9 cellular contexts compared by ENCODE assay signal in genomic region chr1:203512830-203513578, GRCh38. TPM values are rescaled to one million over a fixed set of nuclear protein-coding genes. Genes with fewer than 3 reads are reported as not detected.
A peak's percentile ranks its signal among the peaks of the same experiment; 100 is the strongest.
DNase-seq lines count a peak whose midpoint lies in the region; ATAC-seq lines count a peak whose summit lies in the region.
"Had no signal": no experiment of that assay in that cellular context is flagged by ENCODE, and none has a peak within 500 bp of the region (broad histone marks: within the 10 kb centered on the region; RNA-seq: fewer than 3 reads in every experiment).

No MANE protein-coding gene starts in this region.

- no peaks in the 10 kb centered on the region for H3K9me3 ChIP-seq in right cardiac atrium (ENCODE audit: control insufficient read depth, low read length)
- H3K9me3 ChIP-seq: right lobe of liver had no signal

- peaks cover 22% of the 10 kb centered on the region for H3K4me1 Mint-ChIP-seq in activated naive CD8-positive, alpha-beta T cell treated with anti-CD3 and anti-CD28 coated beads for 36 hours

- H3K27ac Mint-ChIP-seq in activated naive CD8-positive, alpha-beta T cell treated with anti-CD3 and anti-CD28 coated beads for 36 hours, result peak overlapping the region; percentile 80

- H3K27me3 Mint-ChIP-seq in activated naive CD8-positive, alpha-beta T cell treated with anti-CD3 and anti-CD28 coated beads for 36 hours, result no peaks in the 10 kb centered on the region

- H3K36me3 Mint-ChIP-seq in activated naive CD8-positive, alpha-beta T cell treated with anti-CD3 and anti-CD28 coated beads for 36 hours, result no peaks in the 10 kb centered on the region

- H3K4me1 ChIP-seq in right cardiac atrium (ENCODE audit: control insufficient read depth, insufficient read depth, low read length), result peaks cover 18% of the 10 kb centered on the region
- H3K4me1 ChIP-seq: right lobe of liver had no signal

- H3K9me3 Mint-ChIP-seq in activated naive CD8-positive, alpha-beta T cell treated with anti-CD3 and anti-CD28 coated beads for 36 hours, result no peaks in the 10 kb centered on the region

- peak overlapping the region; percentile 58 for H3K27ac ChIP-seq in right cardiac atrium (ENCODE audit: low read length)
- H3K27ac ChIP-seq: right lobe of liver had no signal

- intact Hi-C loops in right cardiac atrium (cut with DNase I), result no loop called here

- 50% methylated on average over 10 of the region's 10 CpGs for WGBS in right cardiac atrium

- ATAC-seq in right cardiac atrium (peak; percentile 9 to 78), GM19467 (IDR thresholded peaks at IDR 0.05; ENCODE audit: unreplicated experiment) (no peak)

- H3K4me3 Mint-ChIP-seq in activated naive CD8-positive, alpha-beta T cell treated with anti-CD3 and anti-CD28 coated beads for 36 hours, result no peak overlapping the region

- DNase-seq in EL (peak; percentile 97), NOMO-1 (lab: John Stamatoyannopoulos, UW; ENCODE audit: unreplicated experiment in 2 of 2) (peak; percentile 79 to 95), right cardiac atrium (peak in 1 of 3 donors; percentile 51), NCI-H510A (lab: John Stamatoyannopoulos, UW) (no peak), NCI-H524 treated with DMSO at 0.1 percent for 48 hours (lab: John Stamatoyannopoulos, UW) (no peak)
- DNase-seq in activated naive CD8-positive, alpha-beta T cell treated with anti-CD3 and anti-CD28 coated beads for 36 hours, result peak; percentile 32
- DNase-seq in stimulated activated CD4-positive, alpha-beta T cell treated with anti-CD3 and anti-CD28 coated beads, Interleukin-12 subunit alpha, Interleukin-12 subunit beta, amount 100 ng/mL, for 48 hours (ENCODE audit: low read depth in 2 of 3, low spot score in 1 of 3), result peak; percentile 38 to 54 (median 42)
- DNase-seq: right lobe of liver had no signal

- no peaks in the 10 kb centered on the region for H3K27me3 ChIP-seq in right cardiac atrium (ENCODE audit: control insufficient read depth, insufficient read depth)
- H3K27me3 ChIP-seq: right lobe of liver had no signal

- H3K4me3 ChIP-seq in right cardiac atrium (ENCODE audit: low read length), result no peak overlapping the region
- H3K4me3 ChIP-seq: right lobe of liver had no signal

RNA-seq across cellular contexts. Expression of gene OPTC, which starts 19.1 kb away (rescaled TPM):
- total RNA-seq in activated naive CD8-positive, alpha-beta T cell treated with anti-CD3 and anti-CD28 coated beads for 36 hours, result not detected
- total RNA-seq in right cardiac atrium, result not detected
- not detected for polyA plus RNA-seq in right cardiac atrium
- total RNA-seq: right lobe of liver had no signal

RNA-seq across cellular contexts. Expression of gene PRELP, which starts 37.4 kb away (rescaled TPM):
- not detected for total RNA-seq in activated naive CD8-positive, alpha-beta T cell treated with anti-CD3 and anti-CD28 coated beads for 36 hours
- 100 to 1,000 TPM in 1 of 4 donors, 10 to 100 TPM in 3; 43.9 to 109 (median 67.4) TPM for total RNA-seq in right cardiac atrium
- polyA plus RNA-seq in right cardiac atrium, result 61.9 TPM

Comparison
In these comparisons a context has a peak if more than half of its experiments do, and no peak if none do; other contexts are left out.
1. DNase-seq: peak in EL (single experiment), NOMO-1 (2 of 2), activated naive CD8-positive, alpha-beta T cell treated with anti-CD3 and anti-CD28 coated beads for 36 hours (single experiment) and stimulated activated CD4-positive, alpha-beta T cell treated with anti-CD3 and anti-CD28 coated beads, Interleukin-12 subunit alpha, Interleukin-12 subunit beta, amount 100 ng/mL, for 48 hours (3 of 3); none in NCI-H510A (single experiment) and NCI-H524 treated with DMSO at 0.1 percent for 48 hours (single experiment).
2. RNA of gene PRELP, which starts 37.4 kb away (total RNA-seq): 43.9 to 109 TPM in right cardiac atrium; not detected in activated naive CD8-positive, alpha-beta T cell treated with anti-CD3 and anti-CD28 coated beads for 36 hours; every median in the first group is over 10 times any median in the second.